Comparison of ENCODE assay signal across 27 cellular contexts in the genomic region with DNA sequence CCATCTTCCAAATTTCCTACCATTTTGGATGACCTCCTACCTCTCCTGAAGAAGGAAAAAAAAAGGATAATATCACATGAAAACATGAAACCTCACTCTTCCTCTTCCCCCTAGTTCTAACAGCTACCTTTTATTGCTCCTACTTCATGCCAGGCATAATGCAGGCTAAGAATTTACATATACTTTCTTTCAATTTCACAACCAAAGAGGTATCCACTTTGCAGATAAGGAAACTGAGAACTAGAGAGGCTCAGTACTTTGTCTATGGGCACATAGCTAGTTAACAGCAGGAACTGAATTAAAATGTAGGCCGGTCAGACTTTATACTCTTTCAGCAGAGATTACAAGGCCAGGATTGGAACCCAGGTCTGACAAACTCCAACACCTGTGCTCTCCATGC. TPM values are rescaled to one million over a fixed set of nuclear protein-coding genes. Genes with fewer than 3 reads are reported as not detected.
"Had no signal": no experiment of that assay in that cellular context is flagged by ENCODE, and none has a peak within 500 bp of the region (broad histone marks: within the 10 kb centered on the region; RNA-seq: fewer than 3 reads in every experiment).

No MANE protein-coding gene starts in this region.

- DNase-seq: IMR-90; Karpas-422; KG1; MG63; NCI-H1092 treated with DMSO at 0.1 percent for 48 hours; NCI-H1436; NCI-H187; NCI-H2029; NCI-H2081 treated with DMSO at 0.1 percent for 48 hours; NCI-H2227 treated with DMSO at 0.1 percent for 48 hours; NCI-H524; NCI-H526 treated with DMSO at 0.1 percent for 48 hours; NCI-H748 treated with DMSO at 0.1 percent for 48 hours; NK-92 treated with Interleukin-12 subunit alpha and Interleukin-12 subunit beta, amount 100 ng/mL, for 24 hours; PC-9; Peyer's patch; SHP77 treated with DMSO at 0.1 percent for 48 hours; SJCRH30; T-helper 1 cell; T-helper 2 cell had no signal

- H3K36me3 ChIP-seq: MG63, Peyer's patch had no signal

- H3K27me3 ChIP-seq: MG63, Peyer's patch, SJCRH30 had no signal

- ATAC-seq: HepG2, Right ventricle myocardium inferior, SK-N-SH treated with all-trans-retinoic acid at 6 μM for 48 hours had no signal

- H3K4me3 ChIP-seq: MG63, PC-9, Peyer's patch, SJCRH30 had no signal

- H2AFZ ChIP-seq: PC-9 had no signal

- H3K9me3 ChIP-seq: MG63, Peyer's patch, SJCRH30 had no signal

- H3K4me2 ChIP-seq: PC-9 had no signal

- H3K4me1 ChIP-seq: Peyer's patch, SJCRH30 had no signal

- H3K27ac ChIP-seq: PC-9, Peyer's patch, SJCRH30 had no signal

RNA-seq across cellular contexts. Expression of a gene that starts 34.4 kb away (rescaled TPM):
- total RNA-seq: HepG2, HT1080, IMR-90, NCI-H460, OCI-LY7, PC-9, Peyer's patch, Right ventricle myocardium inferior, RPMI7951, SJCRH30 had no signal
- polyA plus RNA-seq: HepG2, IMR-90 had no signal
